In genomic region chr2:30335981-30336538, GRCh38 we compare ENCODE assay signal across 1 cellular context.
TF ChIP-seq lines count a peak whose summit lies in the region.

No MANE protein-coding gene starts in this region.

TF ChIP-seq in HepG2, 621 proteins besides CTCF, POLR2A, EP300 and RAD21 (continued from another document):
- TF ChIP-seq ZBTB46 (CRISPR knock-in tag; IDR thresholded peaks at IDR 0.05; ENCODE audit: borderline replicate concordance) (no peak), ZNF562 (CRISPR knock-in tag; IDR thresholded peaks at IDR 0.05; ENCODE audit: borderline replicate concordance) (no peak), HNRNPUL1 (IDR thresholded peaks at IDR 0.05; ENCODE audit: low read depth, low read length) (no peak), TCF7 (IDR thresholded peaks at IDR 0.05; ENCODE audit: low read depth) (no peak), ZNF678 (CRISPR knock-in tag; IDR thresholded peaks at IDR 0.05) (no peak), SNAPC5 (CRISPR knock-in tag; IDR thresholded peaks at IDR 0.05; ENCODE audit: borderline replicate concordance) (no peak), THAP11 (CRISPR knock-in tag; IDR thresholded peaks at IDR 0.05) (no peak)
